ENCODE assay signal across 25 cellular contexts in the genomic region with DNA sequence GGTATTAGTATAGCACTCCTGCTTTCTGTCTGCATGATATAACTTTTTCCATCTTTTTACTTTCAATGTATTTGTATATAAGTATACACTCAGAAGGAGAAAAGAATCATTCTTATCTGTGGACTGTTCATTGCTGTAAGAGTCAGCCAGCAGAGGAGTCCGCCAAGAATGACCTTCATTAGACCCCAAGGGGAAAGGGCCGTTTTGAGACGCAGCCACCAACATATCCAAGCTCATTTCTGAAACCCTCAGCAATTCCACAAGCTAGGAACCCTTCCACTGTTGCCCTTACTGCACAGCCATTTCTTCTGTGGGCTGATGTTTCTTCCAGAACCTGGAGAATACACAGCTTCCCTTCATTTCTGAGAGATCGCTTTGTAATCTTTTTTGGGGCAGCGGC.
"Had no signal": no experiment of that assay in that cellular context is flagged by ENCODE, and none has a peak within 500 bp of the region (broad histone marks: within the 10 kb centered on the region; RNA-seq: fewer than 3 reads in every experiment).

No MANE protein-coding gene starts in this region.

- H3K36me3 ChIP-seq: esophagus squamous epithelium, gastrocnemius medialis, left ventricle myocardium inferior, lower lobe of right lung had no signal

- H2AFZ ChIP-seq: hepatocyte had no signal

- H3K27ac ChIP-seq: coronary artery, dorsolateral prefrontal cortex, epithelial cell of prostate, esophagus squamous epithelium, gastrocnemius medialis, hepatocyte, left ventricle myocardium inferior, lower lobe of right lung had no signal

- H3K9me3 ChIP-seq: esophagus squamous epithelium, gastrocnemius medialis, left ventricle myocardium inferior, lower lobe of right lung had no signal

- DNase-seq: dermis blood vessel endothelial cell; dorsolateral prefrontal cortex; effector CD4-positive, alpha-beta T cell; effector memory CD4-positive, alpha-beta T cell; erythroblast; esophagus squamous epithelium; foreskin fibroblast; foreskin melanocyte; gastrocnemius medialis; glutamatergic neuron; head of caudate nucleus; hypothalamus; immature natural killer cell; islet precursor cell; kidney; kidney glomerular epithelial cell; left colon; left ventricle myocardium inferior; lower lobe of right lung; mesenchymal stem cell had no signal

- H3K4me3 ChIP-seq: coronary artery, dorsolateral prefrontal cortex, esophagus squamous epithelium, gastrocnemius medialis, hepatocyte, left ventricle myocardium inferior, lower lobe of right lung had no signal

- H3K27me3 ChIP-seq: dorsolateral prefrontal cortex, esophagus squamous epithelium, gastrocnemius medialis, hepatocyte had no signal

- H3K4me2 ChIP-seq: hepatocyte had no signal

- H3K79me2 ChIP-seq: hepatocyte had no signal

- ATAC-seq: esophagus mucosa, gastrocnemius medialis, left colon, left lobe of liver, lower lobe of right lung had no signal
